Comparison of ENCODE assay signal across 23 cellular contexts in the genomic region with DNA sequence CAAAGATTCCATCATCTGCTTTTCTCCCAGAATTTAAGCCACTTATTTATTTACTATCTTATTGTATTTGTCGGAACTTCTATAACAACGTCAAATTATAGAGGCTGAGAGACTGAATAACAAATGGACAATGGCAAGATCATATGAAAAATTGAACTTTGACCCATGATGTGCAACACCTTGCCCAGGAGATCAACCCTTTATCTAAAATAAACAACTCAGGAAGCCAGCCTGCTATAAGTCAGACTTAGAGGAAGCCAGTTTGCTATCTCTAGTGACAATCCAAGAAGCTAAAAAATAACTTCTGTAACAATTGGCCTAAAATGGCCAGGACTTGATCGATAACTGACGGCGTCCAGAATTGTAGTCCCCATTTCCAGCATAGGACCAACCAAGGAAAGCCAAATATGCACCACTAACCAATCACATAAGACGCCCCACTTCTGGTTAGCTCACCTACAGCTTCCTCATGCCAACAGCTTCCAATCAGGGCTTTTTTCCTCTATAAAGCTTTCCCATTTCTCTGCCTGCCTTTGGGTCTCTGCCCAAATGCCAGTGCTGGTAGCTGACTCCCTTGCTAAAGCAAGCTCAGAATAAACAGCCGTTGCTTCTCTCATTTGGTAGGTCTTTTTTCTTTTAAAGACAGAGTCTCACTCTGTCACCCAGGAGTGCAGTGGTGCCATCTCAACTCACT. TPM values are rescaled to one million over a fixed set of nuclear protein-coding genes. Genes with fewer than 3 reads are reported as not detected.
"Had no signal": no experiment of that assay in that cellular context is flagged by ENCODE, and none has a peak within 500 bp of the region (broad histone marks: within the 10 kb centered on the region; RNA-seq: fewer than 3 reads in every experiment).

No MANE protein-coding gene starts in this region.

- H3K9me3 Mint-ChIP-seq: activated naive CD4-positive, alpha-beta T cell treated with anti-CD3 and anti-CD28 coated beads, Interleukin-2, amount 50 U/mL, for 72 hours; effector memory CD8-positive, alpha-beta T cell; nephron; stimulated activated naive B cell treated with anti-CD40 and anti-IgM and Interleukin-4, amounts not matched to agents 10 μg/mL and 1 μg/mL and 100 μg/mL, for 72 hours had no signal

- DNase-seq: activated CD4-positive, alpha-beta T cell treated with anti-CD3 and anti-CD28 coated beads for 36 hours; activated CD4-positive, alpha-beta T cell treated with anti-CD3 and anti-CD28 coated beads, Interleukin-2, amount 50 U/mL, for 48 hours; activated gamma-delta T cell treated with Interleukin-2 at 50 U/mL for 16 hours; adrenal gland; dermis blood vessel endothelial cell; effector memory CD8-positive, alpha-beta T cell; foreskin fibroblast; hippocampal formation; left cardiac atrium; sigmoid colon; spleen; stimulated activated naive B cell treated with anti-CD40 and anti-IgM and Interleukin-4, amounts not matched to agents 10 μg/mL and 1 μg/mL and 100 μg/mL, for 72 hours; tibial artery had no signal

- H3K4me1 ChIP-seq: adrenal gland, sigmoid colon, spleen, tibial artery had no signal

- H3K27ac Mint-ChIP-seq: activated CD4-positive, alpha-beta T cell treated with anti-CD3 and anti-CD28 coated beads for 36 hours; effector memory CD8-positive, alpha-beta T cell; nephron; stimulated activated naive B cell treated with anti-CD40 and anti-IgM and Interleukin-4, amounts not matched to agents 10 μg/mL and 1 μg/mL and 100 μg/mL, for 72 hours; WTC11 had no signal

- H3K9me3 ChIP-seq: adrenal gland, sigmoid colon, spleen, tibial artery had no signal

- ATAC-seq: activated CD4-positive, alpha-beta T cell treated with anti-CD3 and anti-CD28 coated beads for 36 hours; activated naive CD4-positive, alpha-beta T cell treated with anti-CD3 and anti-CD28 coated beads, Interleukin-2, amount 50 U/mL, for 72 hours; effector memory CD8-positive, alpha-beta T cell; left cardiac atrium; stimulated activated naive B cell treated with anti-CD40 and anti-IgM and Interleukin-4, amounts not matched to agents 10 μg/mL and 1 μg/mL and 100 μg/mL, for 72 hours; WTC11 had no signal

- H3K36me3 ChIP-seq: adrenal gland, sigmoid colon, spleen, tibial artery had no signal

- H3K4me3 ChIP-seq: adrenal gland, lung, sigmoid colon, spleen, tibial artery had no signal

- H3K27ac ChIP-seq: adrenal gland, sigmoid colon, spleen, tibial artery had no signal

- H3K4me1 Mint-ChIP-seq: activated CD4-positive, alpha-beta T cell treated with anti-CD3 and anti-CD28 coated beads for 36 hours; nephron; stimulated activated naive B cell treated with anti-CD40 and anti-IgM and Interleukin-4, amounts not matched to agents 10 μg/mL and 1 μg/mL and 100 μg/mL, for 72 hours; WTC11 had no signal

- H3K27me3 Mint-ChIP-seq: effector memory CD8-positive, alpha-beta T cell had no signal

- H3K27me3 ChIP-seq: adrenal gland, sigmoid colon, spleen, tibial artery had no signal

- H3K36me3 Mint-ChIP-seq: activated naive CD4-positive, alpha-beta T cell treated with anti-CD3 and anti-CD28 coated beads, Interleukin-2, amount 50 U/mL, for 72 hours; stimulated activated naive B cell treated with anti-CD40 and anti-IgM and Interleukin-4, amounts not matched to agents 10 μg/mL and 1 μg/mL and 100 μg/mL, for 72 hours; WTC11 had no signal

- FAIRE-seq: islet of Langerhans, TTC549 had no signal

- H3K4me3 Mint-ChIP-seq: activated CD4-positive, alpha-beta T cell treated with anti-CD3 and anti-CD28 coated beads for 36 hours; effector memory CD8-positive, alpha-beta T cell; nephron; stimulated activated naive B cell treated with anti-CD40 and anti-IgM and Interleukin-4, amounts not matched to agents 10 μg/mL and 1 μg/mL and 100 μg/mL, for 72 hours; WTC11 had no signal

RNA-seq across cellular contexts. Expression of a gene that starts 50.1 kb away (rescaled TPM):
- total RNA-seq: activated CD4-positive, alpha-beta T cell treated with anti-CD3 and anti-CD28 coated beads for 36 hours; activated naive CD4-positive, alpha-beta T cell treated with anti-CD3 and anti-CD28 coated beads, Interleukin-2, amount 50 U/mL, for 72 hours; dermis blood vessel endothelial cell; glomerular endothelial cell; renal cortical epithelial cell; spleen; subcutaneous adipose tissue; T-helper 2 cell treated with Interferon-gamma antibody and Interleukin-4, amounts not matched to agents 100 ng/mL and 5 ng/mL, for 36 hours had no signal
- polyA plus RNA-seq: spleen had no signal
